ENCODE assay signal across 1 cellular context in the genomic region with DNA sequence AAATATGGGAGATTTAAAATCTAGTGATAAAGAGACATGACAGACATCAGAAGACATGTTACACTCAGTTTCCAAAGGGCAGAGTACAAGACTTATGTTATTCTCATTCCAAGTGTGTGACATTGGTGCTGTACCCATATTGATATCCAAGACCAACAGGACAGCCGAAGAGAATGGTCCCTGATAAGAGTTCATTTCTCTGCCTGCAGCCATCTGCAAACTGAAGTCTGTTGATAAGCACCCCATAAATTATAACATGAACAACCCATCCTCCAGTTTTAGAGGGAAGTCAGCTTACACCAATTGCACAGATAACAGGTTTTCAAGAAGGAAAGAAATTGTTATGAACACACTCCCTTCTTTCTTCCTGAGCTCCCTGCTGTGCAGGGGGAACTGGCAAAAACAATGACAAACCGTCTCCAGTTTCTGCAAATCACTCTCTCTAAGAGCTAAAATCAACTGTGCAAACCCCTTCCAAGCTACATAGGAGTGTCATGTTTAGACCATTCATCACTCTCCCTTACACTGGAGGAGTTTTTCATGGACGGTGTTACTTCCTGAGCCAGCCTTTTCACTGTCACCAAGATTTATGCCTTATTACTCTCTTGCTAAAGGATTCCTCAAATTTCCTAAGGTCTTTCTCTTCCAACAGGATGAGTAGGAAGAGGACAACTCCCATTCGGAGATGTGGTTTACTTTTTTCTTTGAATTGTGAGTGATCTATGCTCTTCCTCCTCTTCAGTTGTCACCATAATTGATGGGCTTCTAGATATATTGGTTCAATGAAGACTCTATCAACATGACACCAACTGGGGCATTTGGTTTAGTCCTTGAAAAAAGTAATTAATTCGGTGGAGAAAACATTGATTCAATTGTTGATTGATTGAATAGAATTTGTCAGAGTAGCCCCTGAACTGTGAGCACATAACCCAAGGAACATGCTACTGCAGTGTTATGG.
TF ChIP-seq lines count a peak whose summit lies in the region.

No MANE protein-coding gene starts in this region.

TF ChIP-seq in K562, 482 proteins besides CTCF, POLR2A, EP300 and RAD21 (continued from another document and continues in another):
- TF ChIP-seq AFF4 (CRISPR knock-in tag; IDR thresholded peaks at IDR 0.05) (no peak), DIDO1 (tag; IDR thresholded peaks at IDR 0.05; ENCODE audit: low read depth) (no peak), SAFB2 (IDR thresholded peaks at IDR 0.05; ENCODE audit: borderline replicate concordance, low read depth, low read length, severe bottlenecking) (no peak), E2F5 (CRISPR knock-in tag; IDR thresholded peaks at IDR 0.05) (no peak), SRSF1 (IDR thresholded peaks at IDR 0.05; ENCODE audit: low read depth, low read length) (no peak), CHD7 (IDR thresholded peaks at IDR 0.05; ENCODE audit: low read depth, low read length) (no peak), CHCHD3 (CRISPR knock-in tag; IDR thresholded peaks at IDR 0.05) (no peak), COPS2 (conservative IDR thresholded peaks at IDR 0.05) (no peak), ZNF764 (CRISPR knock-in tag; IDR thresholded peaks at IDR 0.05; ENCODE audit: low read depth) (no peak), NCOA2 (IDR thresholded peaks at IDR 0.05; ENCODE audit: partially characterized antibody in 2 of 2) (peak; percentile 89 to 92), ZBTB17 (CRISPR knock-in tag; IDR thresholded peaks at IDR 0.05) (no peak; the same call in 1 of the 2 replicates), MEF2A (IDR thresholded peaks at IDR 0.05; ENCODE audit: control insufficient read depth, low read depth, low read length) (peak; percentile 65), NFIC (IDR thresholded peaks at IDR 0.05) (peak; percentile 96), MIER1 (IDR thresholded peaks at IDR 0.05; ENCODE audit: low read depth) (no peak), POLR3G (IDR thresholded peaks at IDR 0.05; ENCODE audit: extremely low read depth, insufficient read length, insufficient replicate concordance) (no peak), ZSCAN29 (IDR thresholded peaks at IDR 0.05) (no peak), KLF6 (CRISPR knock-in tag; IDR thresholded peaks at IDR 0.05; ENCODE audit: borderline replicate concordance) (peak; percentile 52; the same call in 1 of the 2 replicates), HINFP (tag; conservative IDR thresholded peaks at IDR 0.05; ENCODE audit: low read depth) (no peak), MCM3 (IDR thresholded peaks at IDR 0.05) (no peak), STAT5B (CRISPR knock-in tag; IDR thresholded peaks at IDR 0.05) (no peak), MAZ (CRISPR knock-in tag; conservative IDR thresholded peaks at IDR 0.05 in 1 of 2, IDR thresholded peaks at IDR 0.05 in 1 of 2) (peak in 1 of 2 experiments; percentile 13; a peak in 2 of 4 replicates), HMG20B (CRISPR knock-in tag; IDR thresholded peaks at IDR 0.05) (no peak), FOXJ2 (tag; IDR thresholded peaks at IDR 0.05) (0 out of 2 replicates have a peak, but pooled peaks have one; percentile 48)
- TF ChIP-seq, protein P1, sequence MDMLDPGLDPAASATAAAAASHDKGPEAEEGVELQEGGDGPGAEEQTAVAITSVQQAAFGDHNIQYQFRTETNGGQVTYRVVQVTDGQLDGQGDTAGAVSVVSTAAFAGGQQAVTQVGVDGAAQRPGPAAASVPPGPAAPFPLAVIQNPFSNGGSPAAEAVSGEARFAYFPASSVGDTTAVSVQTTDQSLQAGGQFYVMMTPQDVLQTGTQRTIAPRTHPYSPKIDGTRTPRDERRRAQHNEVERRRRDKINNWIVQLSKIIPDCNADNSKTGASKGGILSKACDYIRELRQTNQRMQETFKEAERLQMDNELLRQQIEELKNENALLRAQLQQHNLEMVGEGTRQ (CRISPR knock-in tag; IDR thresholded peaks at IDR 0.05) = no peak
- TF ChIP-seq, protein P2, sequence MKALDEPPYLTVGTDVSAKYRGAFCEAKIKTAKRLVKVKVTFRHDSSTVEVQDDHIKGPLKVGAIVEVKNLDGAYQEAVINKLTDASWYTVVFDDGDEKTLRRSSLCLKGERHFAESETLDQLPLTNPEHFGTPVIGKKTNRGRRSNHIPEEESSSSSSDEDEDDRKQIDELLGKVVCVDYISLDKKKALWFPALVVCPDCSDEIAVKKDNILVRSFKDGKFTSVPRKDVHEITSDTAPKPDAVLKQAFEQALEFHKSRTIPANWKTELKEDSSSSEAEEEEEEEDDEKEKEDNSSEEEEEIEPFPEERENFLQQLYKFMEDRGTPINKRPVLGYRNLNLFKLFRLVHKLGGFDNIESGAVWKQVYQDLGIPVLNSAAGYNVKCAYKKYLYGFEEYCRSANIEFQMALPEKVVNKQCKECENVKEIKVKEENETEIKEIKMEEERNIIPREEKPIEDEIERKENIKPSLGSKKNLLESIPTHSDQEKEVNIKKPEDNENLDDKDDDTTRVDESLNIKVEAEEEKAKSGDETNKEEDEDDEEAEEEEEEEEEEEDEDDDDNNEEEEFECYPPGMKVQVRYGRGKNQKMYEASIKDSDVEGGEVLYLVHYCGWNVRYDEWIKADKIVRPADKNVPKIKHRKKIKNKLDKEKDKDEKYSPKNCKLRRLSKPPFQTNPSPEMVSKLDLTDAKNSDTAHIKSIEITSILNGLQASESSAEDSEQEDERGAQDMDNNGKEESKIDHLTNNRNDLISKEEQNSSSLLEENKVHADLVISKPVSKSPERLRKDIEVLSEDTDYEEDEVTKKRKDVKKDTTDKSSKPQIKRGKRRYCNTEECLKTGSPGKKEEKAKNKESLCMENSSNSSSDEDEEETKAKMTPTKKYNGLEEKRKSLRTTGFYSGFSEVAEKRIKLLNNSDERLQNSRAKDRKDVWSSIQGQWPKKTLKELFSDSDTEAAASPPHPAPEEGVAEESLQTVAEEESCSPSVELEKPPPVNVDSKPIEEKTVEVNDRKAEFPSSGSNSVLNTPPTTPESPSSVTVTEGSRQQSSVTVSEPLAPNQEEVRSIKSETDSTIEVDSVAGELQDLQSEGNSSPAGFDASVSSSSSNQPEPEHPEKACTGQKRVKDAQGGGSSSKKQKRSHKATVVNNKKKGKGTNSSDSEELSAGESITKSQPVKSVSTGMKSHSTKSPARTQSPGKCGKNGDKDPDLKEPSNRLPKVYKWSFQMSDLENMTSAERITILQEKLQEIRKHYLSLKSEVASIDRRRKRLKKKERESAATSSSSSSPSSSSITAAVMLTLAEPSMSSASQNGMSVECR (CRISPR knock-in tag; IDR thresholded peaks at IDR 0.05) = no peak
